Comparison of ENCODE assay signal across 9 cellular contexts in the genomic region with DNA sequence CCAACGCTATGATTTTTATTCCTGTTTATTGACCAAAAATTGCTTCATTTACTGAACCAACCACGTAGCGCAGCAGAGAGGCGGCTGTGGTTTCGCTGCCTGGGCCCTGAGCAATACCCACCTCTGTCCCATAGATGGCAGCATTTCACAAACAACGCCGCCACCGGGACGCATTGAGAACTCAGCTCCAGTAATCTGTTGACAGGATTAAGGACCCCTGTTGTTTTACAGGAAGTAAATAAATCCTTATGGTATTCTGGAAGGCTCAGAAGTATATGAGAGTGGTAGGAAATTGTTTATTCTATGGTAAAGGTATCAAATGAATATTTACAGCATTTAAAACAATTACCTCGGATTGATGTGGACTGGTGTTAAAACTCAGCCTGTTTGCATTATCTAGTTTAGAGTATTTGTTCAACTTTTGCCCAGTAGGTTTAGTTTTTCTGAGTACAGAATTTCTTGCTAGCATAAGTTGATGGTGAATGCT.
DNase-seq lines count a peak whose midpoint lies in the region; ATAC-seq and TF ChIP-seq lines count a peak whose summit lies in the region.
"Had no signal": no experiment of that assay in that cellular context is flagged by ENCODE, and none has a peak within 500 bp of the region (broad histone marks: within the 10 kb centered on the region; RNA-seq: fewer than 3 reads in every experiment).

No MANE protein-coding gene starts in this region.

- no peak overlapping the region for H3K4me3 Mint-ChIP-seq in naive thymus-derived CD8-positive, alpha-beta T cell

- peak; percentile 93 for ATAC-seq in GM21423 (IDR thresholded peaks at IDR 0.05; ENCODE audit: unreplicated experiment)
- ATAC-seq in esophagus mucosa, result peak; percentile 91
- ATAC-seq in naive thymus-derived CD8-positive, alpha-beta T cell, result peak; percentile 61 to 77

- POLR2A ChIA-PET in naive thymus-derived CD8-positive, alpha-beta T cell (lab: Charles Lee), result no interaction called here

- no peaks in the 10 kb centered on the region for H3K36me3 ChIP-seq in stomach

- no peak overlapping the region for H3K27ac Mint-ChIP-seq in naive thymus-derived CD8-positive, alpha-beta T cell

- peak in 5 of 7 experiments; percentile 45 to 98 (median 93) for TF ChIP-seq CTCF in stomach (IDR thresholded peaks at IDR 0.05)

- DNase-seq in DMS114 treated with DMSO at 0.1 percent for 48 hours (lab: John Stamatoyannopoulos, UW; ENCODE audit: unreplicated experiment) (peak; percentile 80), HS-5 (ENCODE audit: low read depth) (peak; percentile 28), NOMO-1 treated with DMSO at 0.1 percent for 48 hours (lab: John Stamatoyannopoulos, UW; ENCODE audit: unreplicated experiment) (peak; percentile 58), stomach (peak; percentile 66)
- DNase-seq in activated CD8-positive, alpha-beta memory T cell treated with anti-CD3 and anti-CD28 coated beads, Interleukin-2, amount 50 U/mL, for 4 hours, result peak; percentile 33
- DNase-seq in naive thymus-derived CD8-positive, alpha-beta T cell, result peak; percentile 13 to 63 (median 42)

- no peak for TF ChIP-seq EP300 in stomach (IDR thresholded peaks at IDR 0.05)

- 2 to 7% (median 3%) methylated on average over 10 of the region's 10 CpGs for WGBS in stomach, 5 donors

- H3K27me3 Mint-ChIP-seq in naive thymus-derived CD8-positive, alpha-beta T cell, result peaks cover 3 to 58% (median 23%) of the 10 kb centered on the region in 5 donors

- peaks cover 0 to 6% (median 1%) of the 10 kb centered on the region in 4 donors for H3K4me1 Mint-ChIP-seq in naive thymus-derived CD8-positive, alpha-beta T cell

- H3K9me3 ChIP-seq in stomach, result no peaks in the 10 kb centered on the region

- H3K27ac ChIP-seq in stomach, result no peak overlapping the region
- H3K27ac ChIP-seq: epithelial cell of prostate had no signal

- TF ChIP-seq POLR2A in stomach (IDR thresholded peaks at IDR 0.05), result no peak

- peaks cover 0 to 9% (median 8%) of the 10 kb centered on the region in 4 donors for H3K4me1 ChIP-seq in stomach

- H3K9me3 Mint-ChIP-seq in naive thymus-derived CD8-positive, alpha-beta T cell, result no peaks in the 10 kb centered on the region

- intact Hi-C loops in stomach (cut with DNase I; ENCODE audit: low total_unique reads), result no loop called here

- H3K27me3 ChIP-seq in stomach, result no peaks in the 10 kb centered on the region

- H3K36me3 Mint-ChIP-seq in naive thymus-derived CD8-positive, alpha-beta T cell, result no peaks in the 10 kb centered on the region

- peak overlapping the region in 1 of 4 donors; percentile 25 for H3K4me3 ChIP-seq in stomach

Comparison
In these comparisons a context has a peak if more than half of its experiments do, and no peak if none do; other contexts are left out.
1. DNase-seq: peak in every context shown above with its lines; median percentile 80 in DMS114 treated with DMSO at 0.1 percent for 48 hours; 66 in stomach; 58 in NOMO-1 treated with DMSO at 0.1 percent for 48 hours; 42 in naive thymus-derived CD8-positive, alpha-beta T cell; 33 in activated CD8-positive, alpha-beta memory T cell treated with anti-CD3 and anti-CD28 coated beads, Interleukin-2, amount 50 U/mL, for 4 hours; 28 in HS-5.